Comparison of ENCODE assay signal across 1 cellular context in genomic region chr3:58177747-58178527, GRCh38.
TF ChIP-seq lines count a peak whose summit lies in the region.

No MANE protein-coding gene starts in this region.

TF ChIP-seq in HepG2, 621 proteins besides CTCF, POLR2A, EP300 and RAD21 (continued from another document and continues in another):
- TF ChIP-seq, protein P1, sequence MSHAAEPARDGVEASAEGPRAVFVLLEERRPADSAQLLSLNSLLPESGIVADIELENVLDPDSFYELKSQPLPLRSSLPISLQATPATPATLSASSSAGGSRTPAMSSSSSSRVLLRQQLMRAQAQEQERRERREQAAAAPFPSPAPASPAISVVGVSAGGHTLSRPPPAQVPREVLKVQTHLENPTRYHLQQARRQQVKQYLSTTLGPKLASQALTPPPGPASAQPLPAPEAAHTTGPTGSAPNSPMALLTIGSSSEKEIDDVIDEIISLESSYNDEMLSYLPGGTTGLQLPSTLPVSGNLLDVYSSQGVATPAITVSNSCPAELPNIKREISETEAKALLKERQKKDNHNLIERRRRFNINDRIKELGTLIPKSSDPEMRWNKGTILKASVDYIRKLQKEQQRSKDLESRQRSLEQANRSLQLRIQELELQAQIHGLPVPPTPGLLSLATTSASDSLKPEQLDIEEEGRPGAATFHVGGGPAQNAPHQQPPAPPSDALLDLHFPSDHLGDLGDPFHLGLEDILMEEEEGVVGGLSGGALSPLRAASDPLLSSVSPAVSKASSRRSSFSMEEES (CRISPR knock-in tag; IDR thresholded peaks at IDR 0.05), result no peak
- TF ChIP-seq HNRNPUL1 (IDR thresholded peaks at IDR 0.05; ENCODE audit: low read depth, low read length) (no peak), TEAD3 (CRISPR knock-in tag; optimal IDR thresholded peaks at IDR 0.05; ENCODE audit: borderline replicate concordance) (no peak), NR2F6 (IDR thresholded peaks at IDR 0.05) (no peak), NR2F6 (CRISPR knock-in tag; IDR thresholded peaks at IDR 0.05) (peak; percentile 49; the same call in 1 of the 2 replicates), ZNF343 (CRISPR knock-in tag; IDR thresholded peaks at IDR 0.05) (no peak; the same call in 1 of the 2 replicates), ZNF350 (CRISPR knock-in tag; IDR thresholded peaks at IDR 0.05; ENCODE audit: borderline replicate concordance, low read depth) (peak; percentile 34; the same call in 1 of the 2 replicates), ARID5B (CRISPR knock-in tag; IDR thresholded peaks at IDR 0.05) (peak; percentile 33; the same call in 1 of the 2 replicates), ZNF430 (CRISPR knock-in tag; IDR thresholded peaks at IDR 0.05) (no peak), GABPB1 (CRISPR knock-in tag; IDR thresholded peaks at IDR 0.05) (peak; percentile 58; the same call in 1 of the 2 replicates), ZNF800 (CRISPR knock-in tag; IDR thresholded peaks at IDR 0.05) (no peak), RELA (CRISPR knock-in tag; IDR thresholded peaks at IDR 0.05) (peak; percentile 51; the same call in 1 of the 2 replicates), ZNF768 (CRISPR knock-in tag; IDR thresholded peaks at IDR 0.05) (peak; percentile 55), ZFYVE20 (CRISPR knock-in tag; IDR thresholded peaks at IDR 0.05; ENCODE audit: borderline replicate concordance, low read depth) (no peak), ZNF383 (CRISPR knock-in tag; IDR thresholded peaks at IDR 0.05; ENCODE audit: borderline replicate concordance) (no peak), STAT5B (CRISPR knock-in tag; IDR thresholded peaks at IDR 0.05) (no peak), SYNCRIP (IDR thresholded peaks at IDR 0.05; ENCODE audit: insufficient read depth, low read depth, low read length) (no peak), NFATC3 (CRISPR knock-in tag; IDR thresholded peaks at IDR 0.05) (no peak), ZNF33A (CRISPR knock-in tag; IDR thresholded peaks at IDR 0.05; ENCODE audit: borderline replicate concordance) (no peak), MZF1 (CRISPR knock-in tag; IDR thresholded peaks at IDR 0.05; ENCODE audit: borderline replicate concordance) (0 out of 2 replicates have a peak, but pooled peaks have one; percentile 72), SMC3 (IDR thresholded peaks at IDR 0.05; ENCODE audit: low read length) (no peak; the same call in 1 of the 2 replicates), ZUFSP (CRISPR knock-in tag; IDR thresholded peaks at IDR 0.05; ENCODE audit: borderline replicate concordance) (no peak), FUBP1 (CRISPR knock-in tag; IDR thresholded peaks at IDR 0.05; ENCODE audit: borderline replicate concordance) (no peak), MIER3 (CRISPR knock-in tag; IDR thresholded peaks at IDR 0.05; ENCODE audit: borderline replicate concordance) (peak; percentile 12; the same call in 1 of the 2 replicates), MAFK (conservative IDR thresholded peaks at IDR 0.05 in 1 of 2, IDR thresholded peaks at IDR 0.05 in 1 of 2; ENCODE audit: low read length in 2 of 2) (no peak), ETV6 (CRISPR knock-in tag; conservative IDR thresholded peaks at IDR 0.05) (no peak; the same call in 1 of the 2 replicates), KDM1A (CRISPR knock-in tag; IDR thresholded peaks at IDR 0.05) (no peak), THAP11 (CRISPR knock-in tag; IDR thresholded peaks at IDR 0.05) (no peak), POLR2G (IDR thresholded peaks at IDR 0.05; ENCODE audit: low read depth, low read length) (no peak), ZBTB40 (IDR thresholded peaks at IDR 0.05) (no peak), ZBTB40 (CRISPR knock-in tag; IDR thresholded peaks at IDR 0.05) (no peak), MBD4 (IDR thresholded peaks at IDR 0.05; ENCODE audit: borderline replicate concordance, low read length) (no peak), E2F1 (CRISPR knock-in tag; IDR thresholded peaks at IDR 0.05) (no peak)
- TF ChIP-seq, protein P2, sequence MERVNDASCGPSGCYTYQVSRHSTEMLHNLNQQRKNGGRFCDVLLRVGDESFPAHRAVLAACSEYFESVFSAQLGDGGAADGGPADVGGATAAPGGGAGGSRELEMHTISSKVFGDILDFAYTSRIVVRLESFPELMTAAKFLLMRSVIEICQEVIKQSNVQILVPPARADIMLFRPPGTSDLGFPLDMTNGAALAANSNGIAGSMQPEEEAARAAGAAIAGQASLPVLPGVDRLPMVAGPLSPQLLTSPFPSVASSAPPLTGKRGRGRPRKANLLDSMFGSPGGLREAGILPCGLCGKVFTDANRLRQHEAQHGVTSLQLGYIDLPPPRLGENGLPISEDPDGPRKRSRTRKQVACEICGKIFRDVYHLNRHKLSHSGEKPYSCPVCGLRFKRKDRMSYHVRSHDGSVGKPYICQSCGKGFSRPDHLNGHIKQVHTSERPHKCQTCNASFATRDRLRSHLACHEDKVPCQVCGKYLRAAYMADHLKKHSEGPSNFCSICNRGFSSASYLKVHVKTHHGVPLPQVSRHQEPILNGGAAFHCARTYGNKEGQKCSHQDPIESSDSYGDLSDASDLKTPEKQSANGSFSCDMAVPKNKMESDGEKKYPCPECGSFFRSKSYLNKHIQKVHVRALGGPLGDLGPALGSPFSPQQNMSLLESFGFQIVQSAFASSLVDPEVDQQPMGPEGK (CRISPR knock-in tag; IDR thresholded peaks at IDR 0.05), result peak; percentile 74
